ENCODE assay signal across 15 cellular contexts in genomic region chr22:45818130-45819085, GRCh38.
DNase-seq lines count a peak whose midpoint lies in the region; ATAC-seq and TF ChIP-seq lines count a peak whose summit lies in the region.
"Had no signal": no experiment of that assay in that cellular context is flagged by ENCODE, and none has a peak within 500 bp of the region (broad histone marks: within the 10 kb centered on the region; RNA-seq: fewer than 3 reads in every experiment).

No MANE protein-coding gene starts in this region.

- H3K14ac ChIP-seq in neuronal stem cell (ENCODE audit: low read length) = peak overlapping the region; percentile 5

- no peaks in the 10 kb centered on the region for H3K9me3 ChIP-seq in right cardiac atrium (ENCODE audit: control insufficient read depth, low read length)
- H3K9me3 ChIP-seq in neuronal stem cell (replicated peaks in 1 of 2; ENCODE audit: control insufficient read depth in 2 of 2, insufficient read depth in 1 of 2, low read depth in 1 of 2, low read length in 2 of 2) = no peaks in the 10 kb centered on the region

- peak overlapping the region; percentile 69 for H3K27ac ChIP-seq in C4-2B
- H3K27ac ChIP-seq in right cardiac atrium (ENCODE audit: low read length) = peak overlapping the region; percentile 8
- no peak overlapping the region for H3K27ac ChIP-seq in neuronal stem cell (replicated peaks; ENCODE audit: low read length)
- no peak overlapping the region for H3K27ac ChIP-seq in brain microvascular endothelial cell

- H3K4me1 Mint-ChIP-seq in activated naive CD4-positive, alpha-beta T cell treated with anti-CD3 and anti-CD28 coated beads for 36 hours (ENCODE audit: low read depth) = no peaks in the 10 kb centered on the region

- no peak overlapping the region for H2BK5ac ChIP-seq in neuronal stem cell (ENCODE audit: low read length)

- H2BK12ac ChIP-seq in neuronal stem cell (ENCODE audit: low read length) = no peak overlapping the region

- no peak overlapping the region for H2AK5ac ChIP-seq in neuronal stem cell (ENCODE audit: low read depth, low read length)

- peak overlapping the region; percentile 64 for H3K9ac ChIP-seq in neuronal stem cell (ENCODE audit: low read depth, low read length, poor library complexity)

- H3K4ac ChIP-seq in neuronal stem cell (ENCODE audit: low read length) = no peak overlapping the region

- no peak overlapping the region for H4K8ac ChIP-seq in neuronal stem cell (ENCODE audit: low read depth, low read length)

- no peak overlapping the region for H3K4me2 ChIP-seq in neuronal stem cell (ENCODE audit: insufficient read depth, low read length, poor library complexity, severe bottlenecking)

- H3K27me3 ChIP-seq in right cardiac atrium (ENCODE audit: control insufficient read depth, insufficient read depth) (no peaks in the 10 kb centered on the region), neuronal stem cell (ENCODE audit: control insufficient read depth in 3 of 3, insufficient read depth in 3 of 3, low read depth in 1 of 3, low read length in 3 of 3) (no peaks in the 10 kb centered on the region), brain microvascular endothelial cell (replicated peaks) (no peaks in the 10 kb centered on the region)

- no peaks in the 10 kb centered on the region for H3K4me1 ChIP-seq in right cardiac atrium (ENCODE audit: control insufficient read depth, insufficient read depth, low read length)
- peaks cover 13 to 14% of the 10 kb centered on the region in 2 donors for H3K4me1 ChIP-seq in neuronal stem cell (ENCODE audit: control insufficient read depth in 2 of 2, insufficient read depth in 1 of 2, low read depth in 1 of 2, low read length in 2 of 2)

- no peaks in the 10 kb centered on the region for H3K79me1 ChIP-seq in neuronal stem cell (ENCODE audit: low read depth, low read length)

- H4K91ac ChIP-seq in neuronal stem cell (ENCODE audit: low read depth, low read length, poor library complexity) = no peak overlapping the region

- H3K23ac ChIP-seq in neuronal stem cell (ENCODE audit: low read depth, low read length, poor library complexity) = no peak overlapping the region

- H3K4me3 Mint-ChIP-seq in activated naive CD4-positive, alpha-beta T cell treated with anti-CD3 and anti-CD28 coated beads for 36 hours = no peak overlapping the region
- H3K4me3 Mint-ChIP-seq: activated naive CD4-positive, alpha-beta T cell treated with anti-CD3 and anti-CD28 coated beads, Interleukin-2, amount 10 ng/mL, durations not matched to agents 7 days and 5 days had no signal

- no peak overlapping the region for H2AFZ ChIP-seq in neuronal stem cell (ENCODE audit: low read length)

- peaks cover 16% of the 10 kb centered on the region for H3K36me3 Mint-ChIP-seq in activated naive CD4-positive, alpha-beta T cell treated with anti-CD3 and anti-CD28 coated beads for 36 hours (ENCODE audit: low read depth)

- peak; percentile 83 to 87 for ATAC-seq in right cardiac atrium
- no peak for ATAC-seq in HG03039 (IDR thresholded peaks at IDR 0.05; ENCODE audit: unreplicated experiment)

- no peak overlapping the region for H2BK120ac ChIP-seq in neuronal stem cell (ENCODE audit: low read depth, low read length)

- H3K4me3 ChIP-seq in right cardiac atrium (ENCODE audit: low read length) (no peak overlapping the region), neuronal stem cell (ENCODE audit: low read length in 2 of 2) (no peak overlapping the region), brain microvascular endothelial cell (ENCODE audit: low read depth, low read length) (no peak overlapping the region)

- no peaks in the 10 kb centered on the region for H3K9me3 Mint-ChIP-seq in activated naive CD4-positive, alpha-beta T cell treated with anti-CD3 and anti-CD28 coated beads for 36 hours
- H3K9me3 Mint-ChIP-seq: activated naive CD4-positive, alpha-beta T cell treated with anti-CD3 and anti-CD28 coated beads, Interleukin-2, amount 10 ng/mL, durations not matched to agents 7 days and 5 days had no signal

- H3K36me3 ChIP-seq in neuronal stem cell (replicated peaks in 1 of 2; ENCODE audit: control insufficient read depth in 2 of 2, insufficient read depth in 2 of 2, low read length in 2 of 2) (peaks cover 6 to 56% of the 10 kb centered on the region in 2 donors), brain microvascular endothelial cell (replicated peaks) (peaks cover 5% of the 10 kb centered on the region)

- H3K18ac ChIP-seq in neuronal stem cell (ENCODE audit: low read length) = peak overlapping the region; percentile 39

- CTCF ChIA-PET in activated naive CD4-positive, alpha-beta T cell treated with anti-CD3 and anti-CD28 coated beads for 36 hours (lab: Charles Lee) = interaction anchor here (0.9 to 1.0 kb wide), 2 partner anchors 45 kb away, joined by 3 read pairs; no protein-coding TSS in a partner anchor

- TF ChIP-seq CTCF in C4-2B (conservative IDR thresholded peaks at IDR 0.05) (no peak), brain microvascular endothelial cell (IDR thresholded peaks at IDR 0.05; ENCODE audit: low read depth, low read length, missing control alignments) (no peak)

- DNase-seq in astrocyte of the hippocampus (ENCODE audit: low read depth, low spot score) = peak; percentile 79
- DNase-seq in right cardiac atrium = peak; percentile 22 to 64 (median 63)
- no peak for DNase-seq in neuronal stem cell (ENCODE audit: low spot score)
- no peak for DNase-seq in activated naive CD4-positive, alpha-beta T cell treated with anti-CD3 and anti-CD28 coated beads for 36 hours
- no peak for DNase-seq in NCI-H1930 (lab: John Stamatoyannopoulos, UW)
- DNase-seq in brain microvascular endothelial cell = no peak
- DNase-seq: activated naive CD4-positive, alpha-beta T cell treated with anti-CD3 and anti-CD28 coated beads, Interleukin-2, amount 10 ng/mL, durations not matched to agents 7 days and 5 days; EL; islet precursor cell; Karpas-422; NCI-H446 treated with DMSO at 0.1 percent for 48 hours; SIG-M5; small intestine had no signal

- no peaks in the 10 kb centered on the region for H3K27me3 Mint-ChIP-seq in activated naive CD4-positive, alpha-beta T cell treated with anti-CD3 and anti-CD28 coated beads for 36 hours (ENCODE audit: low read depth)
- H3K27me3 Mint-ChIP-seq: activated naive CD4-positive, alpha-beta T cell treated with anti-CD3 and anti-CD28 coated beads, Interleukin-2, amount 10 ng/mL, durations not matched to agents 7 days and 5 days had no signal

- H3K27ac Mint-ChIP-seq in activated naive CD4-positive, alpha-beta T cell treated with anti-CD3 and anti-CD28 coated beads for 36 hours = no peak overlapping the region
- H3K27ac Mint-ChIP-seq: activated naive CD4-positive, alpha-beta T cell treated with anti-CD3 and anti-CD28 coated beads, Interleukin-2, amount 10 ng/mL, durations not matched to agents 7 days and 5 days had no signal

- in situ Hi-C loops in brain microvascular endothelial cell (cut with HindIII; ENCODE audit: low pct_ligation_motif_present, low sequenced_read_pairs) = no loop called here

- intact Hi-C loops in right cardiac atrium (cut with DNase I) = no loop called here
- intact Hi-C loops in activated naive CD4-positive, alpha-beta T cell treated with anti-CD3 and anti-CD28 coated beads for 36 hours (cut with micrococcal nuclease) = no loop called here

- no peak overlapping the region for H2BK15ac ChIP-seq in neuronal stem cell (ENCODE audit: low read length)

- whole genome bisulfite sequencing in right cardiac atrium = 77% methylated on average over 18 of the region's 18 CpGs
- WGBS in neuronal stem cell (ENCODE audit: extremely low coverage in 2 of 2, insufficient read length in 2 of 2, insufficient replicate concordance in 1 of 2), 2 donors = no CpG with 5 or more reads among the region's 18 CpGs

Comparison
In these comparisons a context has a peak if more than half of its experiments do, and no peak if none do; other contexts are left out.
1. H3K27ac ChIP-seq: peak in C4-2B (single experiment) and right cardiac atrium (single experiment); none in neuronal stem cell (single experiment) and brain microvascular endothelial cell (single experiment).
2. DNase-seq: peak in astrocyte of the hippocampus (single experiment) and right cardiac atrium (3 of 3); none in neuronal stem cell (single experiment), activated naive CD4-positive, alpha-beta T cell treated with anti-CD3 and anti-CD28 coated beads for 36 hours (single experiment), NCI-H1930 (0 of 2) and brain microvascular endothelial cell (single experiment).